In genomic region chr4:76246025-76246424, GRCh38 we compare ENCODE assay signal across 26 cellular contexts. TPM values are rescaled to one million over a fixed set of nuclear protein-coding genes. Genes with fewer than 3 reads are reported as not detected.
DNase-seq lines count a peak whose midpoint lies in the region; ATAC-seq and TF ChIP-seq lines count a peak whose summit lies in the region.
"Had no signal": no experiment of that assay in that cellular context is flagged by ENCODE, and none has a peak within 500 bp of the region (broad histone marks: within the 10 kb centered on the region; RNA-seq: fewer than 3 reads in every experiment).

No MANE protein-coding gene starts in this region.

- H3K4me3 ChIP-seq in PC-3 (ENCODE audit: low read length) (no peak overlapping the region), gastrocnemius medialis (no peak overlapping the region)
- H3K4me3 ChIP-seq: esophagus muscularis mucosa, HAP-1, SJSA1, thoracic aorta, uterus had no signal

- CTCF ChIA-PET in PC-3 (lab: Charles Lee) = interaction anchor here (0.6 kb wide), 1 partner anchor 62 kb away, joined by 4 read pairs; no protein-coding TSS in a partner anchor
- CTCF ChIA-PET in activated CD4-positive, alpha-beta memory T cell treated with anti-CD3 and anti-CD28 coated beads, Interleukin-2, amount 10 ng/mL, durations not matched to agents 7 days and 5 days (lab: Charles Lee) = interaction anchor here (1.9 kb wide), 1 partner anchor 131 kb away, joined by 6 read pairs; no protein-coding TSS in a partner anchor

- in situ Hi-C loops in gastrocnemius medialis (cut with MboI; ENCODE audit: low sequenced_read_pairs in 4 of 4) = loop anchor here in 2 of 4 donors (10.0 kb wide), 1 partner anchor 61 kb away; no protein-coding TSS in a partner anchor

- POLR2A ChIA-PET in PC-3 (lab: Charles Lee; ENCODE audit: unreplicated experiment) = no interaction called here
- POLR2A ChIA-PET in activated CD4-positive, alpha-beta memory T cell treated with anti-CD3 and anti-CD28 coated beads, Interleukin-2, amount 10 ng/mL, durations not matched to agents 7 days and 5 days (lab: Charles Lee) = no interaction called here

- H3K27me3 ChIP-seq in PC-3 (ENCODE audit: low read length) (no peaks in the 10 kb centered on the region), gastrocnemius medialis (no peaks in the 10 kb centered on the region)
- H3K27me3 ChIP-seq: esophagus muscularis mucosa, uterus had no signal

- TF ChIP-seq POLR2A in gastrocnemius medialis (IDR thresholded peaks at IDR 0.05) = no peak

- H3K4me1 ChIP-seq in PC-3 (ENCODE audit: insufficient read depth, low read length) (peaks cover 5% of the 10 kb centered on the region; the same call in 1 of the 2 replicates), gastrocnemius medialis (peaks cover 8 to 15% of the 10 kb centered on the region in 2 donors)
- H3K4me1 ChIP-seq: uterus had no signal

- H3K36me3 Mint-ChIP-seq in chondrocyte (ENCODE audit: low read depth) = no peaks in the 10 kb centered on the region
- no peaks in the 10 kb centered on the region for H3K36me3 Mint-ChIP-seq in activated CD4-positive, alpha-beta memory T cell treated with anti-CD3 and anti-CD28 coated beads, Interleukin-2, amount 10 ng/mL, durations not matched to agents 7 days and 5 days (ENCODE audit: low read depth)
- H3K36me3 Mint-ChIP-seq: activated CD4-positive, alpha-beta memory T cell treated with anti-CD3 and anti-CD28 coated beads for 36 hours; activated naive CD8-positive, alpha-beta T cell; CD4-positive, CD25-positive, alpha-beta regulatory T cell had no signal

- TF ChIP-seq CTCF in PC-3 (conservative IDR thresholded peaks at IDR 0.05; ENCODE audit: low read depth, low read length) = no peak
- TF ChIP-seq CTCF in gastrocnemius medialis (IDR thresholded peaks at IDR 0.05 in 4 of 5, conservative IDR thresholded peaks at IDR 0.05 in 1 of 5) = peak in 3 of 5 experiments; percentile 19 to 32 (median 27)
- TF ChIP-seq CTCF in chondrocyte (IDR thresholded peaks at IDR 0.05) = no peak

- H3K9me3 ChIP-seq in PC-3 (ENCODE audit: low read length) (no peaks in the 10 kb centered on the region), gastrocnemius medialis (no peaks in the 10 kb centered on the region)
- H3K9me3 ChIP-seq: HAP-1, SJSA1, thoracic aorta, uterus had no signal

- peaks cover 2% of the 10 kb centered on the region for H3K4me1 Mint-ChIP-seq in chondrocyte (ENCODE audit: low read depth)
- peaks cover 4% of the 10 kb centered on the region for H3K4me1 Mint-ChIP-seq in activated CD4-positive, alpha-beta memory T cell treated with anti-CD3 and anti-CD28 coated beads, Interleukin-2, amount 10 ng/mL, durations not matched to agents 7 days and 5 days

- H3K4me3 Mint-ChIP-seq in chondrocyte (ENCODE audit: unreplicated experiment) = no peak overlapping the region
- no peak overlapping the region for H3K4me3 Mint-ChIP-seq in activated CD4-positive, alpha-beta memory T cell treated with anti-CD3 and anti-CD28 coated beads, Interleukin-2, amount 10 ng/mL, durations not matched to agents 7 days and 5 days
- H3K4me3 Mint-ChIP-seq: activated CD4-positive, alpha-beta memory T cell treated with anti-CD3 and anti-CD28 coated beads for 36 hours; activated naive CD8-positive, alpha-beta T cell; CD4-positive, CD25-positive, alpha-beta regulatory T cell; effector memory CD8-positive, alpha-beta T cell; mesothelial cell of epicardium; naive thymus-derived CD8-positive, alpha-beta T cell; stimulated activated naive CD8-positive, alpha-beta T cell treated with anti-CD3 and anti-CD28 coated beads, Interleukin-15, Interleukin-2, amounts not matched to agents 100 ng/mL and 50 ng/mL, for 24 hours had no signal

- H3K4me2 ChIP-seq in PC-3 (ENCODE audit: low read length) = no peak overlapping the region

- H3K9me3 Mint-ChIP-seq in chondrocyte (ENCODE audit: low read depth) = peaks cover under 1% of the 10 kb centered on the region
- H3K9me3 Mint-ChIP-seq in activated CD4-positive, alpha-beta memory T cell treated with anti-CD3 and anti-CD28 coated beads, Interleukin-2, amount 10 ng/mL, durations not matched to agents 7 days and 5 days = no peaks in the 10 kb centered on the region
- H3K9me3 Mint-ChIP-seq: activated CD4-positive, alpha-beta memory T cell treated with anti-CD3 and anti-CD28 coated beads for 36 hours; activated T-helper 2 cell treated with anti-CD3 and anti-CD28 coated beads, Interferon-gamma antibody, Interleukin-2, Interleukin-4, amounts not matched to agents 10 μg/mL and 5 μg/mL and 100 μg/mL, durations not matched to agents 14 hours and 24 hours and 36 hours; stimulated activated naive CD8-positive, alpha-beta T cell treated with anti-CD3 and anti-CD28 coated beads, Interleukin-15, Interleukin-2, amounts not matched to agents 100 ng/mL and 50 ng/mL, for 24 hours had no signal

- intact Hi-C loops in PC-3 (cut with micrococcal nuclease) = loop anchor here (1.0 kb wide), 1 partner anchor 66 kb away; no protein-coding TSS in a partner anchor
- intact Hi-C loops in gastrocnemius medialis (cut with DNase I; ENCODE audit: low total_unique reads) = no loop called here

- H3K27ac ChIP-seq in PC-3 (ENCODE audit: low read length) (no peak overlapping the region), gastrocnemius medialis (no peak overlapping the region)
- H3K27ac ChIP-seq: esophagus muscularis mucosa, SJSA1, thoracic aorta, uterus had no signal

- H2AFZ ChIP-seq in PC-3 (ENCODE audit: low read length) = no peak overlapping the region

- ATAC-seq in PC-3 (peak; percentile 37; the same call in 1 of the 2 replicates), gastrocnemius medialis (peak; percentile 75 to 79), HG03025 (IDR thresholded peaks at IDR 0.05; ENCODE audit: low FRiP score, unreplicated experiment) (no peak)
- ATAC-seq: activated CD4-positive, CD25-positive, alpha-beta regulatory T cell treated with anti-CD3 and anti-CD28 coated beads, Interleukin-2, amount 50 U/mL, for 24 hours; effector memory CD8-positive, alpha-beta T cell; naive thymus-derived CD8-positive, alpha-beta T cell had no signal

- no peaks in the 10 kb centered on the region for H3K36me3 ChIP-seq in PC-3 (ENCODE audit: low read depth, low read length)
- no peaks in the 10 kb centered on the region for H3K36me3 ChIP-seq in gastrocnemius medialis
- H3K36me3 ChIP-seq: esophagus muscularis mucosa, HAP-1, SJSA1, thoracic aorta, uterus had no signal

- H3K27me3 Mint-ChIP-seq in chondrocyte (ENCODE audit: low read depth) = peaks cover 53% of the 10 kb centered on the region
- peaks cover 46% of the 10 kb centered on the region for H3K27me3 Mint-ChIP-seq in activated CD4-positive, alpha-beta memory T cell treated with anti-CD3 and anti-CD28 coated beads, Interleukin-2, amount 10 ng/mL, durations not matched to agents 7 days and 5 days

- BruUV-seq in PC-3 (replicated peaks; lab: Mats Ljungman, UMichigan) = no TSS peak

- no peak overlapping the region for H3K9ac ChIP-seq in PC-3 (ENCODE audit: low read length)

- H4K20me1 ChIP-seq in PC-3 (ENCODE audit: low read length) = no peaks in the 10 kb centered on the region

- DNase-seq in DMS53 (lab: John Stamatoyannopoulos, UW) (peak; percentile 17), DMS53 treated with DMSO at 0.1 percent for 48 hours (lab: John Stamatoyannopoulos, UW; ENCODE audit: unreplicated experiment) (no peak), PC-3 (no peak), globus pallidus (ENCODE audit: low spot score) (peak; percentile 13), gastrocnemius medialis (no peak), chondrocyte (ENCODE audit: low spot score) (no peak)
- DNase-seq in activated CD4-positive, alpha-beta memory T cell treated with anti-CD3 and anti-CD28 coated beads, Interleukin-2, amount 10 ng/mL, durations not matched to agents 7 days and 5 days = no peak
- DNase-seq: activated CD4-positive, alpha-beta memory T cell treated with anti-CD3 and anti-CD28 coated beads for 36 hours; aorta; CD4-positive, CD25-positive, alpha-beta regulatory T cell; cortex of kidney; effector memory CD8-positive, alpha-beta T cell; naive thymus-derived CD8-positive, alpha-beta T cell; NCI-H510A; T-helper 1 cell; uterus had no signal

- no peaks in the 10 kb centered on the region for H3K9me2 ChIP-seq in PC-3 (replicated peaks; ENCODE audit: low read length)

- H3F3A ChIP-seq in PC-3 (ENCODE audit: low read length, unreplicated experiment) = no peaks in the 10 kb centered on the region

- H3K27ac Mint-ChIP-seq in chondrocyte (ENCODE audit: unreplicated experiment) = no peak overlapping the region
- no peak overlapping the region for H3K27ac Mint-ChIP-seq in activated CD4-positive, alpha-beta memory T cell treated with anti-CD3 and anti-CD28 coated beads, Interleukin-2, amount 10 ng/mL, durations not matched to agents 7 days and 5 days
- H3K27ac Mint-ChIP-seq: activated CD4-positive, alpha-beta memory T cell treated with anti-CD3 and anti-CD28 coated beads for 36 hours; activated naive CD8-positive, alpha-beta T cell; activated T-helper 2 cell treated with anti-CD3 and anti-CD28 coated beads, Interferon-gamma antibody, Interleukin-2, Interleukin-4, amounts not matched to agents 10 μg/mL and 5 μg/mL and 100 μg/mL, durations not matched to agents 14 hours and 24 hours and 36 hours; CD4-positive, CD25-positive, alpha-beta regulatory T cell; effector memory CD8-positive, alpha-beta T cell; mesothelial cell of epicardium; naive thymus-derived CD8-positive, alpha-beta T cell; stimulated activated naive CD8-positive, alpha-beta T cell treated with anti-CD3 and anti-CD28 coated beads, Interleukin-15, Interleukin-2, amounts not matched to agents 100 ng/mL and 50 ng/mL, for 24 hours had no signal

- no peaks in the 10 kb centered on the region for H3K79me2 ChIP-seq in PC-3 (ENCODE audit: low read length)

RNA-seq across cellular contexts. Expression of gene FAM47E, which starts 5.5 kb away (rescaled TPM):
- total RNA-seq in PC-3 (2014; rRNA removed) (0.91 and 0.98 TPM in 2 replicates), gastrocnemius medialis (1 to 10 TPM in 3 of 4 donors, under 1 TPM in 1; 0.56 to 6.8 (median 3.8) TPM), chondrocyte (0.73 to 1.2 TPM (median 0.92 TPM) in 3 replicates)
- total RNA-seq in activated CD4-positive, alpha-beta memory T cell treated with anti-CD3 and anti-CD28 coated beads, Interleukin-2, amount 10 ng/mL, durations not matched to agents 7 days and 5 days = not detected
- total RNA-seq: activated CD4-positive, alpha-beta memory T cell treated with anti-CD3 and anti-CD28 coated beads for 36 hours; activated T-helper 2 cell treated with anti-CD3 and anti-CD28 coated beads, Interferon-gamma antibody, Interleukin-2, Interleukin-4, amounts not matched to agents 10 μg/mL and 5 μg/mL and 100 μg/mL, durations not matched to agents 14 hours and 24 hours and 36 hours; SJSA1 had no signal

RNA-seq across cellular contexts. Expression of gene SCARB2, which starts 32.4 kb away (rescaled TPM):
- 40.6 and 56.3 TPM in 2 replicates for total RNA-seq in PC-3 (2014; rRNA removed)
- total RNA-seq in gastrocnemius medialis = 100 to 1,000 TPM in 3 of 4 donors, 10 to 100 TPM in 1; 91.3 to 292 (median 186) TPM
- total RNA-seq in chondrocyte = 145 to 165 TPM (median 155 TPM) in 3 replicates
- total RNA-seq in activated CD4-positive, alpha-beta memory T cell treated with anti-CD3 and anti-CD28 coated beads, Interleukin-2, amount 10 ng/mL, durations not matched to agents 7 days and 5 days = 10 to 100 TPM; 22.3 to 23.2 TPM

Comparison
In these comparisons a context has a peak if more than half of its experiments do, and no peak if none do; other contexts are left out.
1. DNase-seq: peak in DMS53 (single experiment) and globus pallidus (single experiment); none in DMS53 treated with DMSO at 0.1 percent for 48 hours (single experiment), PC-3 (single experiment), gastrocnemius medialis (0 of 2), chondrocyte (single experiment) and activated CD4-positive, alpha-beta memory T cell treated with anti-CD3 and anti-CD28 coated beads, Interleukin-2, amount 10 ng/mL, durations not matched to agents 7 days and 5 days (single experiment).
2. CTCF ChIP-seq: peak in gastrocnemius medialis (3 of 5); none in PC-3 (single experiment) and chondrocyte (single experiment).